ENCODE assay signal across 1 cellular context in the genomic region with DNA sequence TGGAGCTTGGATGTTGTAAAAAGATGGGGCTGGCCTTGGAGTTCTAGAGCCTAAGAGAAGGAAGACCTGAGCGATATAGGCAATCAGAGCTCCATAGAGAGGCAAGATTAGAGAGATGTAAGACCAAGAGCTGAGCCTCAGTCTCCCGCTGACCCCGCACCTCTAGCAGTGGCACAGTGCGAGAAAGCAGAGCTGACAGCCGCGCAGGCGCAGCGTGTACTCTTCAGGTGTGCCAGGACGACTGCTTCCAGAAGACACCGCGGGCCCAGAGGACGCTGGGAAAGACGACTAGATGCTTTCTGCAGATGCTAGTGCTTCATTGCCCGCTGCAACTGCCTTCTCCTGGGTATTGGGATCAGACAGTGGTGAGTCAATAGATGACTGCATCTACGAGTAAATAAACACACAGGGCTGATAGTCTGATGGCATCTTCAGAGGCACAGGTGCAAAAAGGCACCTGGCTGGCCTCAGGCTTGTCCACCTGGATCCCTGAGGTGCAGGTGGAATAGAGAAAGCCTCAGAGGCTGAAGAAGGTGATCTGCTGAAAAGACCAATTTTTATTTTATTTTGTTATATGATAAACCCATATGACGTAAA.
TF ChIP-seq lines count a peak whose summit lies in the region.

No MANE protein-coding gene starts in this region.

TF ChIP-seq in HepG2, 621 proteins besides CTCF, POLR2A, EP300 and RAD21:
- TF ChIP-seq HOXD1 (CRISPR knock-in tag; IDR thresholded peaks at IDR 0.05) (no peak), ZSCAN22 (CRISPR knock-in tag; IDR thresholded peaks at IDR 0.05) (peak; percentile 59; the same call in 1 of the 2 replicates)
